In the genomic region with DNA sequence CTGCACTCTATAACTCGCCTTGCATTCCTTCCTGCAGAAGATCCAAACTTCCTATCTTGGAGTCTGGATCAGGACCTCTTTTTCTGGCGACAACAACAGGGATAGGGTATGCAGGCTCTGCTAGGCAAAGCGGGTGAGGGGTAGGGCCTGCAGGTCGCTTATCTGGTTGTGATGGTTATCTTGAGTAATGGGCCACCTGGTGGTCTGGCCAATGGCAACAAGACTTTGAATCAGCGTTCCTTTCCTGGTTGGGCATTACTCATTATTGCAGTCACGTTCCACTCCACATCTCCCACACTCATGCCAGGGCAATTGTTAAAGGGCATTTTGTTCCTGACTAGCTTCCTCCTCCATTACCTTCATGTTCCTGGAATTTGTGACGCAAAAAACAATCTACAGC, we compare ENCODE assay signal across 28 cellular contexts. TPM values are rescaled to one million over a fixed set of nuclear protein-coding genes. Genes with fewer than 3 reads are reported as not detected.
DNase-seq lines count a peak whose midpoint lies in the region; ATAC-seq, FAIRE-seq and TF ChIP-seq lines count a peak whose summit lies in the region.
"Had no signal": no experiment of that assay in that cellular context is flagged by ENCODE, and none has a peak within 500 bp of the region (broad histone marks: within the 10 kb centered on the region; RNA-seq: fewer than 3 reads in every experiment).

No MANE protein-coding gene starts in this region.

- intact Hi-C loops in right cardiac atrium (cut with DNase I): loop anchor here in 1 of 4 donors (10.0 kb wide), 1 partner anchor 1083 kb away; no protein-coding TSS in a partner anchor

- POLR2A ChIA-PET in activated CD4-positive, alpha-beta memory T cell treated with anti-CD3 and anti-CD28 coated beads, Interleukin-2, amount 10 ng/mL, durations not matched to agents 7 days and 5 days (lab: Charles Lee): no interaction called here

- no peaks in the 10 kb centered on the region for H3K4me1 Mint-ChIP-seq in activated CD4-positive, alpha-beta memory T cell treated with anti-CD3 and anti-CD28 coated beads, Interleukin-2, amount 10 ng/mL, durations not matched to agents 7 days and 5 days
- H3K4me1 Mint-ChIP-seq: activated CD4-positive, alpha-beta T cell treated with anti-CD3 and anti-CD28 coated beads for 36 hours; activated naive CD4-positive, alpha-beta T cell treated with anti-CD3 and anti-CD28 coated beads, Interleukin-2, amount 50 U/mL, for 24 hours had no signal

- no peaks in the 10 kb centered on the region for H3K36me3 ChIP-seq in bronchial epithelial cell (ENCODE audit: control insufficient read depth, insufficient read depth, low read length)
- H3K36me3 ChIP-seq: esophagus squamous epithelium, gastrocnemius medialis, sigmoid colon had no signal

- DNase-seq in A172 (ENCODE audit: low spot score): peak; percentile 54
- no peak for DNase-seq in HFF-Myc (ENCODE audit: extremely low read depth, low read depth)
- peak; percentile 32 for DNase-seq in bronchial epithelial cell (ENCODE audit: low read depth)
- DNase-seq in kidney glomerular epithelial cell (lab: John Stamatoyannopoulos, UW): peak; percentile 3
- no peak for DNase-seq in activated CD4-positive, alpha-beta memory T cell treated with anti-CD3 and anti-CD28 coated beads, Interleukin-2, amount 10 ng/mL, durations not matched to agents 7 days and 5 days
- DNase-seq in NOMO-1 (lab: John Stamatoyannopoulos, UW; ENCODE audit: unreplicated experiment in 2 of 2): no peak
- no peak for DNase-seq in right cardiac atrium
- DNase-seq: activated CD4-positive, alpha-beta T cell treated with anti-CD3 and anti-CD28 coated beads for 36 hours; activated T-cell treated with anti-CD3 and anti-CD28 coated beads, Interleukin-2, amount 50 U/mL, for 72 hours; C1 segment of cervical spinal cord; effector memory CD4-positive, alpha-beta T cell; esophagus squamous epithelium; gastrocnemius medialis; GM23248; NCI-H1694; NCI-H2171; NCI-H69; SHP77; sigmoid colon; stimulated activated CD8-positive, alpha-beta memory T cell treated with anti-CD3 and anti-CD28 coated beads, Interleukin-4, amount 100 ng/mL, for 48 hours had no signal

- peaks cover 9% of the 10 kb centered on the region for H3K9me3 Mint-ChIP-seq in activated CD4-positive, alpha-beta memory T cell treated with anti-CD3 and anti-CD28 coated beads, Interleukin-2, amount 10 ng/mL, durations not matched to agents 7 days and 5 days
- H3K9me3 Mint-ChIP-seq: activated naive CD4-positive, alpha-beta T cell treated with anti-CD3 and anti-CD28 coated beads, Interleukin-2, amount 50 U/mL, for 24 hours; natural killer cell treated with Interleukin-12 subunit alpha and Interleukin-12 subunit beta and Interleukin-15 and Interleukin-18, amount 100 ng/mL, for 72 hours had no signal

- no peak overlapping the region for H3K4me3 Mint-ChIP-seq in activated CD4-positive, alpha-beta memory T cell treated with anti-CD3 and anti-CD28 coated beads, Interleukin-2, amount 10 ng/mL, durations not matched to agents 7 days and 5 days
- H3K4me3 Mint-ChIP-seq: activated CD4-positive, alpha-beta T cell treated with anti-CD3 and anti-CD28 coated beads for 36 hours; activated naive CD4-positive, alpha-beta T cell treated with anti-CD3 and anti-CD28 coated beads, Interleukin-2, amount 50 U/mL, for 24 hours; activated T-cell treated with anti-CD3 and anti-CD28 coated beads, Interleukin-2, amount 50 U/mL, for 72 hours; natural killer cell treated with Interleukin-12 subunit alpha and Interleukin-12 subunit beta and Interleukin-15 and Interleukin-18, amount 100 ng/mL, for 72 hours had no signal

- H3K9me3 ChIP-seq in right cardiac atrium (ENCODE audit: control insufficient read depth, low read length): no peaks in the 10 kb centered on the region
- H3K9me3 ChIP-seq: esophagus squamous epithelium, gastrocnemius medialis, sigmoid colon had no signal

- no peak overlapping the region for H3K27ac ChIP-seq in right cardiac atrium (ENCODE audit: low read length)
- H3K27ac ChIP-seq: esophagus squamous epithelium, gastrocnemius medialis, GM23248, KMS-11, parathyroid adenoma, sigmoid colon had no signal

- no peaks in the 10 kb centered on the region for H3K27me3 Mint-ChIP-seq in activated CD4-positive, alpha-beta memory T cell treated with anti-CD3 and anti-CD28 coated beads, Interleukin-2, amount 10 ng/mL, durations not matched to agents 7 days and 5 days
- H3K27me3 Mint-ChIP-seq: activated CD4-positive, alpha-beta T cell treated with anti-CD3 and anti-CD28 coated beads for 36 hours; activated naive CD4-positive, alpha-beta T cell treated with anti-CD3 and anti-CD28 coated beads, Interleukin-2, amount 50 U/mL, for 24 hours; natural killer cell treated with Interleukin-12 subunit alpha and Interleukin-12 subunit beta and Interleukin-15 and Interleukin-18, amount 100 ng/mL, for 72 hours had no signal

- no peaks in the 10 kb centered on the region for H3K4me1 ChIP-seq in right cardiac atrium (ENCODE audit: control insufficient read depth, insufficient read depth, low read length)
- H3K4me1 ChIP-seq: esophagus squamous epithelium, gastrocnemius medialis, parathyroid adenoma, sigmoid colon had no signal

- H3K27ac Mint-ChIP-seq in activated CD4-positive, alpha-beta memory T cell treated with anti-CD3 and anti-CD28 coated beads, Interleukin-2, amount 10 ng/mL, durations not matched to agents 7 days and 5 days: no peak overlapping the region
- H3K27ac Mint-ChIP-seq: activated CD4-positive, alpha-beta T cell treated with anti-CD3 and anti-CD28 coated beads for 36 hours; activated naive CD4-positive, alpha-beta T cell treated with anti-CD3 and anti-CD28 coated beads, Interleukin-2, amount 50 U/mL, for 24 hours; activated T-cell treated with anti-CD3 and anti-CD28 coated beads, Interleukin-2, amount 50 U/mL, for 72 hours; natural killer cell treated with Interleukin-12 subunit alpha and Interleukin-12 subunit beta and Interleukin-15 and Interleukin-18, amount 100 ng/mL, for 72 hours had no signal

- CTCF ChIA-PET in activated CD4-positive, alpha-beta memory T cell treated with anti-CD3 and anti-CD28 coated beads, Interleukin-2, amount 10 ng/mL, durations not matched to agents 7 days and 5 days (lab: Charles Lee): no interaction called here

- TF ChIP-seq CTCF in HFF-Myc (IDR thresholded peaks at IDR 0.05; ENCODE audit: low read depth, low read length, missing control alignments) (peak; percentile 2), bronchial epithelial cell (IDR thresholded peaks at IDR 0.05; ENCODE audit: insufficient read depth, low read length, severe bottlenecking) (no peak)

- 54% methylated on average over 7 of the region's 7 CpGs for WGBS in right cardiac atrium

- H3K27me3 ChIP-seq in bronchial epithelial cell (ENCODE audit: control insufficient read depth, insufficient read depth, low read length) (no peaks in the 10 kb centered on the region), right cardiac atrium (ENCODE audit: control insufficient read depth, insufficient read depth) (no peaks in the 10 kb centered on the region)
- H3K27me3 ChIP-seq: esophagus squamous epithelium, gastrocnemius medialis, sigmoid colon had no signal

- no peaks in the 10 kb centered on the region for H3K36me3 Mint-ChIP-seq in activated CD4-positive, alpha-beta memory T cell treated with anti-CD3 and anti-CD28 coated beads, Interleukin-2, amount 10 ng/mL, durations not matched to agents 7 days and 5 days (ENCODE audit: low read depth)
- H3K36me3 Mint-ChIP-seq: activated naive CD4-positive, alpha-beta T cell treated with anti-CD3 and anti-CD28 coated beads, Interleukin-2, amount 50 U/mL, for 24 hours; natural killer cell treated with Interleukin-12 subunit alpha and Interleukin-12 subunit beta and Interleukin-15 and Interleukin-18, amount 100 ng/mL, for 72 hours had no signal

- FAIRE-seq in bronchial epithelial cell (lab: Jason Lieb, UNC): no peak
- FAIRE-seq: astrocyte, D721Med had no signal

- H3K4me3 ChIP-seq in HFF-Myc (replicated peaks; ENCODE audit: low read depth, low read length) (no peak overlapping the region), bronchial epithelial cell (ENCODE audit: low read depth, low read length) (no peak overlapping the region), right cardiac atrium (ENCODE audit: low read length) (no peak overlapping the region)
- H3K4me3 ChIP-seq: esophagus squamous epithelium, gastrocnemius medialis, GM23248, sigmoid colon had no signal

- no peak for ATAC-seq in right cardiac atrium
- ATAC-seq in GM19351 (IDR thresholded peaks at IDR 0.05; ENCODE audit: unreplicated experiment): no peak
- ATAC-seq: activated CD4-positive, alpha-beta T cell treated with anti-CD3 and anti-CD28 coated beads for 36 hours; activated T-cell treated with anti-CD3 and anti-CD28 coated beads, Interleukin-2, amount 50 U/mL, for 72 hours; gastrocnemius medialis; left lobe of liver; natural killer cell treated with Interleukin-12 subunit alpha and Interleukin-12 subunit beta and Interleukin-15 and Interleukin-18, amount 100 ng/mL, for 72 hours had no signal

RNA-seq across cellular contexts. Expression of a gene that starts 48.4 kb away (rescaled TPM):
- total RNA-seq in A172 (2014; rRNA removed; shearing (Covaris generic)): 7.0 and 21.8 TPM in 2 replicates
- 1.3 and 3.3 TPM in 2 replicates for total RNA-seq in bronchial epithelial cell
- not detected for total RNA-seq in activated CD4-positive, alpha-beta memory T cell treated with anti-CD3 and anti-CD28 coated beads, Interleukin-2, amount 10 ng/mL, durations not matched to agents 7 days and 5 days
- total RNA-seq in right cardiac atrium: 10 to 100 TPM; 25.2 to 37.4 (median 27.0) TPM
- 5.5 TPM for polyA plus RNA-seq in right cardiac atrium
- total RNA-seq: activated CD4-positive, alpha-beta T cell treated with anti-CD3 and anti-CD28 coated beads for 36 hours had no signal

Comparison
In these comparisons a context has a peak if more than half of its experiments do, and no peak if none do; other contexts are left out.
1. DNase-seq: peak in A172 (single experiment), bronchial epithelial cell (single experiment) and kidney glomerular epithelial cell (single experiment); none in HFF-Myc (single experiment), activated CD4-positive, alpha-beta memory T cell treated with anti-CD3 and anti-CD28 coated beads, Interleukin-2, amount 10 ng/mL, durations not matched to agents 7 days and 5 days (single experiment), NOMO-1 (0 of 2) and right cardiac atrium (0 of 3).